1 cellular context compared by ENCODE assay signal in the genomic region with DNA sequence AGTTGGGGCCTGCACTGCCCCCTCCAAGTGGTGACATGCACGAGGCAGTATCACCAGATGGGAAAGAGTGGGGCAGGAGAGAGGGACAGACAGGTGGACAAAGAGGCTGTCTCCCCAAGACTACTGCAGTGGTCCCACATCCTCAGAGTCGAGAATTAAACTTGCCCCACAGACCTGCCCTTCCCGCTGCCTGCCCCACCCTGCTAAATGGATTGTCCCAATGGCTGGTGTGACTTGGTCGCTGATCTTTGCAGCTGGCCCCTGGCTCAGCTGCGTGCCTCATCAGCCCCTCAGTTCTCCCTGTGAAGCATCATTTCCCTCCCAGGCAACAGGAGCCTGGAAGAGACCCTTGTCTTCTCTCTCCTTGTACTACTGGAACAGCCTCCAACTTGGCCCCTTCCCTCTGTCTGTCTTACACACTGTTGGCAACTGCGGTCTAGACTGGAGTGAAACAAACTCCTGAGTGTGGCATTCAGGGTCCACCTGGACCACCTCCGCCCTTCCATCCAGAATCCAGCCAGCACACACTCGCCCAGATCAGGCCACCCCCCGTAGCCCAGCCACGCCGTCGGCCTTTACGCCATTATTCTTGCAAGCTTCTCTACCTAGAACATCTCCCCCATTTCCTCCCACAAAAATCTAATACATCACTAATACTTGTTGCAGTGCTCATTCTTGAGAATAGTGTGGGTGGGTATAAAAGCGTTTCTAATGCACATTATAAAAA.
TF ChIP-seq lines count a peak whose summit lies in the region.

No MANE protein-coding gene starts in this region.

TF ChIP-seq in H1, 55 proteins besides CTCF, POLR2A, EP300 and RAD21:
- TF ChIP-seq CREB1 (IDR thresholded peaks at IDR 0.05) (no peak), CEBPB (IDR thresholded peaks at IDR 0.05; ENCODE audit: low read depth, low read length) (no peak), RXRA (IDR thresholded peaks at IDR 0.05; ENCODE audit: insufficient read depth, low read depth, low read length) (no peak), BCL11A (IDR thresholded peaks at IDR 0.05; ENCODE audit: low read depth in 2 of 2, low read length in 2 of 2) (no peak), GTF2F1 (IDR thresholded peaks at IDR 0.05; ENCODE audit: borderline replicate concordance, low read depth, low read length) (no peak), GABPA (IDR thresholded peaks at IDR 0.05; ENCODE audit: borderline replicate concordance, insufficient read depth, low read length) (no peak), SIN3A (conservative IDR thresholded peaks at IDR 0.05 in 1 of 2, IDR thresholded peaks at IDR 0.05 in 1 of 2; ENCODE audit: low read depth in 1 of 2, low read length in 2 of 2) (no peak), NANOG (IDR thresholded peaks at IDR 0.05; ENCODE audit: insufficient read depth, low read depth, low read length, poor library complexity, severe bottlenecking) (no peak), SIX5 (IDR thresholded peaks at IDR 0.05; ENCODE audit: low read depth, low read length) (no peak), CHD1 (IDR thresholded peaks at IDR 0.05; ENCODE audit: low read depth, low read length) (no peak), ZNF274 (IDR thresholded peaks at IDR 0.05; ENCODE audit: borderline replicate concordance, extremely low read depth, low read length) (no peak), RFX5 (IDR thresholded peaks at IDR 0.05; ENCODE audit: borderline replicate concordance, low read depth, low read length) (no peak), SUZ12 (IDR thresholded peaks at IDR 0.05; ENCODE audit: low read length) (no peak), MAFK (IDR thresholded peaks at IDR 0.05; ENCODE audit: low read depth, low read length) (no peak), SAP30 (IDR thresholded peaks at IDR 0.05; ENCODE audit: insufficient read depth, insufficient replicate concordance, low read length) (no peak), SP4 (IDR thresholded peaks at IDR 0.05; ENCODE audit: low read length) (no peak), PHF8 (conservative IDR thresholded peaks at IDR 0.05; ENCODE audit: low read depth, low read length) (no peak), JUN (IDR thresholded peaks at IDR 0.05; ENCODE audit: low read depth, low read length) (no peak)
- TF ChIP-seq, protein P1, sequence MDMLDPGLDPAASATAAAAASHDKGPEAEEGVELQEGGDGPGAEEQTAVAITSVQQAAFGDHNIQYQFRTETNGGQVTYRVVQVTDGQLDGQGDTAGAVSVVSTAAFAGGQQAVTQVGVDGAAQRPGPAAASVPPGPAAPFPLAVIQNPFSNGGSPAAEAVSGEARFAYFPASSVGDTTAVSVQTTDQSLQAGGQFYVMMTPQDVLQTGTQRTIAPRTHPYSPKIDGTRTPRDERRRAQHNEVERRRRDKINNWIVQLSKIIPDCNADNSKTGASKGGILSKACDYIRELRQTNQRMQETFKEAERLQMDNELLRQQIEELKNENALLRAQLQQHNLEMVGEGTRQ (IDR thresholded peaks at IDR 0.05; ENCODE audit: low read length) = no peak
- TF ChIP-seq, protein P2, sequence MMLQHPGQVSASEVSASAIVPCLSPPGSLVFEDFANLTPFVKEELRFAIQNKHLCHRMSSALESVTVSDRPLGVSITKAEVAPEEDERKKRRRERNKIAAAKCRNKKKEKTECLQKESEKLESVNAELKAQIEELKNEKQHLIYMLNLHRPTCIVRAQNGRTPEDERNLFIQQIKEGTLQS (IDR thresholded peaks at IDR 0.05; ENCODE audit: insufficient read depth, low read depth, low read length) = no peak
